ENCODE assay signal across 26 cellular contexts in genomic region chr22:35033635-35034296, GRCh38. TPM values are rescaled to one million over a fixed set of nuclear protein-coding genes. Genes with fewer than 3 reads are reported as not detected.
"Had no signal": no experiment of that assay in that cellular context is flagged by ENCODE, and none has a peak within 500 bp of the region (broad histone marks: within the 10 kb centered on the region; RNA-seq: fewer than 3 reads in every experiment).

No MANE protein-coding gene starts in this region.

- H3K9me3 ChIP-seq: ascending aorta, body of pancreas, SJCRH30, SK-N-SH had no signal

- H3K27me3 ChIP-seq: ascending aorta, body of pancreas, SJCRH30 had no signal

- H3K4me3 ChIP-seq: ascending aorta, body of pancreas, SJCRH30 had no signal

- ATAC-seq: activated CD4-positive, CD25-positive, alpha-beta regulatory T cell treated with anti-CD3 and anti-CD28 coated beads, Interleukin-2, amount 50 U/mL, for 24 hours; activated CD8-positive, alpha-beta T cell treated with anti-CD3 and anti-CD28 coated beads for 36 hours; activated naive CD4-positive, alpha-beta T cell treated with anti-CD3 and anti-CD28 coated beads, Interleukin-2, amount 50 U/mL, for 72 hours; activated naive CD8-positive, alpha-beta T cell treated with anti-CD3 and anti-CD28 coated beads, Interleukin-2, amount 50 U/mL, for 24 hours; body of pancreas; Panc1 had no signal

- H3K9ac ChIP-seq: SK-N-SH had no signal

- H3K36me3 ChIP-seq: ascending aorta, SJCRH30 had no signal

- DNase-seq: activated CD4-positive, alpha-beta T cell treated with anti-CD3 and anti-CD28 coated beads for 4 hours; activated CD8-positive, alpha-beta memory T cell treated with anti-CD3 and anti-CD28 coated beads, Interleukin-2, amount 50 U/mL, for 48 hours; activated CD8-positive, alpha-beta T cell treated with anti-CD3 and anti-CD28 coated beads for 36 hours; activated effector memory CD4-positive, alpha-beta T cell treated with Interleukin-2 at 50 U/mL for 16 hours; activated naive CD4-positive, alpha-beta T cell; activated naive CD8-positive, alpha-beta T cell treated with anti-CD3 and anti-CD28 coated beads, Interleukin-2, amount 50 U/mL, for 24 hours; activated T-cell treated with anti-CD3 and anti-CD28 coated beads, Interleukin-2, amount 50 U/mL, for 24 hours; amniotic stem cell; body of pancreas; Karpas-422; NCI-H1048; NCI-H146; NCI-H187 treated with DMSO at 0.1 percent for 48 hours; NCI-H510A treated with DMSO at 0.1 percent for 48 hours; NCI-H69; NK-92 treated with Interleukin-12 subunit alpha and Interleukin-12 subunit beta, amount 100 ng/mL, for 24 hours; OCI-M1; Right ventricle myocardium superior; SJCRH30; SK-N-SH had no signal

- H3K9me2 ChIP-seq: SK-N-SH had no signal

- H3K4me1 ChIP-seq: ascending aorta, body of pancreas, SJCRH30 had no signal

- H3K27ac ChIP-seq: ascending aorta, body of pancreas, RWPE1, SJCRH30 had no signal

- H3K4me2 ChIP-seq: SK-N-SH had no signal

RNA-seq across cellular contexts. Expression of gene ISX, which starts 32.2 kb away (rescaled TPM):
- total RNA-seq: activated CD8-positive, alpha-beta T cell treated with anti-CD3 and anti-CD28 coated beads for 36 hours; activated naive CD4-positive, alpha-beta T cell treated with anti-CD3 and anti-CD28 coated beads, Interleukin-2, amount 50 U/mL, for 72 hours; activated T-helper 1 cell treated with anti-CD3 and anti-CD28 coated beads, Interleukin-12 subunit alpha, Interleukin-12 subunit beta, Interleukin-2, Interleukin-4 antibody, amounts not matched to agents 30 ng/mL and 10 ng/mL and 1 ng/mL, durations not matched to agents 14 hours and 24 hours and 36 hours; ascending aorta; Right ventricle myocardium superior; SJCRH30 had no signal
- polyA plus RNA-seq: SK-N-SH had no signal
